15 cellular contexts compared by ENCODE assay signal in the genomic region with DNA sequence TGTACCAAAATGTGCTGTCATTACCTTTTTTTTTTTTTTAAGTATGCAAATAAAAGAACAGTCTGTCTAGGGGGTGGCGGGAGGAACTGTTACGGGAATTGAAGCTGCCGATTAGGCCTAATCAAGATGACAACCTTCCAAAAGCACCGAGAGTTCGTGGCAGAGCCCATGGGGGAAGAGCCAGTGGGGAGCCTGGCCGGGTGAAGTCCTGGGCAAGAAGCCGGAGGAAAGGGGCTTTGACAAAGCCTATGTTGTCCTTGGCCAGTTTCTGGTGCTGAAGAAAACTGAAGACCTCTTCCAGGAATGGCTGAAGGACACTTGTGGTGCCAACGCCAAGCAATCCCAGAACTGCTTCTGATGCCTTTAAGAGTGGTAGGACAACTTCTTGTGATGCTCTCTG. TPM values are rescaled to one million over a fixed set of nuclear protein-coding genes. Genes with fewer than 3 reads are reported as not detected.
A peak's percentile ranks its signal among the peaks of the same experiment; 100 is the strongest.
DNase-seq lines count a peak whose midpoint lies in the region; ATAC-seq, FAIRE-seq and TF ChIP-seq lines count a peak whose summit lies in the region.
"Had no signal": no experiment of that assay in that cellular context is flagged by ENCODE, and none has a peak within 500 bp of the region (broad histone marks: within the 10 kb centered on the region; RNA-seq: fewer than 3 reads in every experiment).

No MANE protein-coding gene starts in this region.

- no peak overlapping the region for H3K9ac ChIP-seq in SK-N-SH
- H3K9ac ChIP-seq in mucosa of stomach (ENCODE audit: low read length) = peak overlapping the region; percentile 10

- CTCF ChIA-PET in SK-N-SH (lab: Yijun Ruan, JAX) = interaction anchor here (1.2 to 5.4 kb wide), 5 partner anchors 14 to 163 kb away, joined by 3 to 29 read pairs (median 8); no protein-coding TSS in a partner anchor

- H2AFZ ChIP-seq in SK-N-SH (ENCODE audit: low read depth) = no peak overlapping the region

- POLR2A ChIA-PET in SK-N-SH (lab: Yijun Ruan, JAX) = no interaction called here

- DNase-seq in SK-N-SH (no peak), dorsolateral prefrontal cortex (no peak), thoracic aorta (ENCODE audit: low spot score) (no peak), NCI-H146 treated with DMSO at 0.1 percent for 48 hours (lab: John Stamatoyannopoulos, UW; ENCODE audit: unreplicated experiment) (no peak), frontal cortex (ENCODE audit: low spot score in 2 of 2) (no peak), NCI-H524 (lab: John Stamatoyannopoulos, UW) (no peak)
- DNase-seq: 8988T; activated CD4-positive, CD25-positive, alpha-beta regulatory T cell; activated T-cell treated with anti-CD3 and anti-CD28 coated beads, Interleukin-2, amount 50 U/mL, for 48 hours; DMS 273 treated with DMSO at 0.1 percent for 48 hours; HCEC 1CT; NCI-H2227 treated with DMSO at 0.1 percent for 48 hours had no signal

- intact Hi-C loops in dorsolateral prefrontal cortex (cut with DNase I) = no loop called here

- H3K9me3 ChIP-seq in SK-N-SH = no peaks in the 10 kb centered on the region
- no peaks in the 10 kb centered on the region for H3K9me3 ChIP-seq in mucosa of stomach (ENCODE audit: control insufficient read depth, low read length)
- no peaks in the 10 kb centered on the region for H3K9me3 ChIP-seq in thoracic aorta

- 91% methylated on average over 6 of the region's 8 CpGs for WGBS in SK-N-SH (ENCODE audit: low lambda C conversion rate)

- H3K4me3 ChIP-seq in SK-N-SH (ENCODE audit: low read depth in 2 of 2, low read length in 1 of 2) (no peak overlapping the region), dorsolateral prefrontal cortex (peak overlapping the region in 1 of 59 donors; percentile 17), mucosa of stomach (ENCODE audit: low read length) (no peak overlapping the region), thoracic aorta (peak overlapping the region; percentile 30)

- H3K79me2 ChIP-seq in SK-N-SH (ENCODE audit: insufficient read depth) = peaks cover 98% of the 10 kb centered on the region

- H3K36me3 ChIP-seq in SK-N-SH (replicated peaks in 1 of 2; ENCODE audit: control insufficient read depth in 1 of 2, insufficient read depth in 2 of 2, low read length in 1 of 2) (peaks cover 0 to 35% of the 10 kb centered on the region in 2 experiments), mucosa of stomach (ENCODE audit: control insufficient read depth, insufficient read depth, low read length) (no peaks in the 10 kb centered on the region), thoracic aorta (no peaks in the 10 kb centered on the region)

- TF ChIP-seq EP300 in SK-N-SH (IDR thresholded peaks at IDR 0.05; ENCODE audit: borderline replicate concordance in 1 of 2, low read depth in 1 of 2, low read length in 1 of 2) = no peak

- FAIRE-seq in frontal cortex (lab: Jason Lieb, UNC) = no peak
- FAIRE-seq: colon had no signal

- TF ChIP-seq CTCF in SK-N-SH (IDR thresholded peaks at IDR 0.05) (no peak), dorsolateral prefrontal cortex (IDR thresholded peaks at IDR 0.05 in 54 of 56, conservative IDR thresholded peaks at IDR 0.05 in 2 of 56; ENCODE audit: low read depth in 1 of 56, partially characterized antibody in 56 of 56) (no peak), thoracic aorta (IDR thresholded peaks at IDR 0.05) (no peak)

- ATAC-seq in SK-N-SH treated with all-trans-retinoic acid at 6 μM for 48 hours (no peak), thoracic aorta (ENCODE audit: insufficient number of reproducible peaks, low FRiP score, low read depth) (no peak)

- TF ChIP-seq RAD21 in SK-N-SH (IDR thresholded peaks at IDR 0.05; ENCODE audit: low read length) = no peak

- no peaks in the 10 kb centered on the region for H3K9me2 ChIP-seq in SK-N-SH

- H3K4me1 ChIP-seq in SK-N-SH (ENCODE audit: control insufficient read depth in 1 of 2, insufficient read depth in 2 of 2, low read depth in 1 of 2, low read length in 1 of 2) (peaks cover 41 to 69% of the 10 kb centered on the region in 2 experiments), mucosa of stomach (ENCODE audit: control insufficient read depth, insufficient read depth, low read length) (peaks cover 72% of the 10 kb centered on the region), thoracic aorta (ENCODE audit: control insufficient read depth in 1 of 2, low read depth in 2 of 2) (peaks cover 73 to 98% of the 10 kb centered on the region in 2 donors)

- H4K20me1 ChIP-seq in SK-N-SH (ENCODE audit: insufficient read depth) = peaks cover 98% of the 10 kb centered on the region

- H3F3A ChIP-seq in SK-N-SH (replicated peaks; ENCODE audit: insufficient read depth) = peaks cover 26% of the 10 kb centered on the region

- H3K27me3 ChIP-seq in SK-N-SH (ENCODE audit: insufficient read depth) (no peaks in the 10 kb centered on the region), dorsolateral prefrontal cortex (peaks cover 0 to 5% (median 0%) of the 10 kb centered on the region in 45 donors), mucosa of stomach (ENCODE audit: control insufficient read depth, insufficient read depth, low read length) (no peaks in the 10 kb centered on the region), thoracic aorta (replicated peaks; ENCODE audit: insufficient read depth) (no peaks in the 10 kb centered on the region)

- peak overlapping the region; percentile 23 to 92; a peak in 2 of 4 replicates for H3K27ac ChIP-seq in SK-N-SH (ENCODE audit: low read depth in 2 of 2, low read length in 1 of 2)
- peak overlapping the region in 44 of 59 donors; percentile 1 to 85 (median 56) for H3K27ac ChIP-seq in dorsolateral prefrontal cortex
- H3K27ac ChIP-seq in thoracic aorta = peak overlapping the region; percentile 92 to 97

- H3K4me2 ChIP-seq in SK-N-SH = no peak overlapping the region

TF ChIP-seq in SK-N-SH, 30 proteins besides CTCF, POLR2A, EP300 and RAD21 (continues in another document):
- TF ChIP-seq MEF2A (IDR thresholded peaks at IDR 0.05; ENCODE audit: borderline replicate concordance, low read depth) = no peak
- TF ChIP-seq, protein P1, sequence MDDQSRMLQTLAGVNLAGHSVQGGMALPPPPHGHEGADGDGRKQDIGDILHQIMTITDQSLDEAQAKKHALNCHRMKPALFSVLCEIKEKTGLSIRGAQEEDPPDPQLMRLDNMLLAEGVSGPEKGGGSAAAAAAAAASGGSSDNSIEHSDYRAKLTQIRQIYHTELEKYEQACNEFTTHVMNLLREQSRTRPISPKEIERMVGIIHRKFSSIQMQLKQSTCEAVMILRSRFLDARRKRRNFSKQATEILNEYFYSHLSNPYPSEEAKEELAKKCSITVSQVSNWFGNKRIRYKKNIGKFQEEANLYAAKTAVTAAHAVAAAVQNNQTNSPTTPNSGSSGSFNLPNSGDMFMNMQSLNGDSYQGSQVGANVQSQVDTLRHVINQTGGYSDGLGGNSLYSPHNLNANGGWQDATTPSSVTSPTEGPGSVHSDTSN (IDR thresholded peaks at IDR 0.05) = no peak
- TF ChIP-seq FOSL2 (IDR thresholded peaks at IDR 0.05; ENCODE audit: borderline replicate concordance, low read depth) = no peak
- TF ChIP-seq GABPA (IDR thresholded peaks at IDR 0.05; ENCODE audit: low read depth) = no peak
- no peak for TF ChIP-seq RFX5 (IDR thresholded peaks at IDR 0.05; ENCODE audit: low read length)

TF ChIP-seq in SK-N-SH treated with all-trans-retinoic acid at 6 μM for 48 hours, 23 proteins besides CTCF, POLR2A, EP300 and RAD21 (continues in another document):
- no peak for TF ChIP-seq ZC3H10 (CRISPR knock-in tag; IDR thresholded peaks at IDR 0.05)
- no peak for TF ChIP-seq SNAI2 (CRISPR knock-in tag; IDR thresholded peaks at IDR 0.05)
- no peak for TF ChIP-seq ESRRG (CRISPR knock-in tag; IDR thresholded peaks at IDR 0.05)
- TF ChIP-seq ISL1 (CRISPR knock-in tag; IDR thresholded peaks at IDR 0.05) = no peak
- TF ChIP-seq, protein P2, sequence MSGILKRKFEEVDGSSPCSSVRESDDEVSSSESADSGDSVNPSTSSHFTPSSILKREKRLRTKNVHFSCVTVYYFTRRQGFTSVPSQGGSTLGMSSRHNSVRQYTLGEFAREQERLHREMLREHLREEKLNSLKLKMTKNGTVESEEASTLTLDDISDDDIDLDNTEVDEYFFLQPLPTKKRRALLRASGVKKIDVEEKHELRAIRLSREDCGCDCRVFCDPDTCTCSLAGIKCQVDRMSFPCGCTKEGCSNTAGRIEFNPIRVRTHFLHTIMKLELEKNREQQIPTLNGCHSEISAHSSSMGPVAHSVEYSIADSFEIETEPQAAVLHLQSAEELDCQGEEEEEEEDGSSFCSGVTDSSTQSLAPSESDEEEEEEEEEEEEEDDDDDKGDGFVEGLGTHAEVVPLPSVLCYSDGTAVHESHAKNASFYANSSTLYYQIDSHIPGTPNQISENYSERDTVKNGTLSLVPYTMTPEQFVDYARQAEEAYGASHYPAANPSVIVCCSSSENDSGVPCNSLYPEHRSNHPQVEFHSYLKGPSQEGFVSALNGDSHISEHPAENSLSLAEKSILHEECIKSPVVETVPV (CRISPR knock-in tag; IDR thresholded peaks at IDR 0.05) = no peak
- no peak for TF ChIP-seq ARNTL (CRISPR knock-in tag; IDR thresholded peaks at IDR 0.05; ENCODE audit: borderline replicate concordance, low read depth)
- TF ChIP-seq CSDC2 (CRISPR knock-in tag; IDR thresholded peaks at IDR 0.05) = no peak
- no peak for TF ChIP-seq BACH2 (CRISPR knock-in tag; IDR thresholded peaks at IDR 0.05; ENCODE audit: borderline replicate concordance)

RNA-seq across cellular contexts. Expression of a gene that starts 42.6 kb away (rescaled TPM):
- 266 and 319 TPM in 2 replicates for polyA plus RNA-seq in SK-N-SH (2012; rRNA removed)
- polyA plus RNA-seq in SK-N-SH (2012; cell fraction: cytosol; rRNA removed) = 144 and 218 TPM in 2 replicates
- polyA plus RNA-seq in SK-N-SH (2012; cell fraction: nucleus; rRNA removed) = 589 and 740 TPM in 2 replicates
- total RNA-seq in dorsolateral prefrontal cortex = 100 to 1,000 TPM in 115 of 120 experiments, 10 to 100 TPM in 5; 56.9 to 234 (median 157) TPM
- 1,000 to 10,000 TPM; 1,201 to 1,291 TPM for total RNA-seq in thoracic aorta
- 15.1 TPM for total RNA-seq in frontal cortex

Comparison
In these comparisons a context has a peak if more than half of its experiments do, and no peak if none do; other contexts are left out.
1. RNA of a gene that starts 42.6 kb away (total RNA-seq): 1,201 to 1,291 TPM in thoracic aorta; 56.9 to 234 TPM in dorsolateral prefrontal cortex and 15.1 TPM in frontal cortex (single experiment); every median in the first group is over 4 times any median in the second.
2. Peak in every context shown above with its lines, with median percentiles within 50 percentile points of each other: H3K27ac ChIP-seq.